ENCODE assay signal across 18 cellular contexts in genomic region chr3:9590282-9590791, GRCh38.
"Had no signal": no experiment of that assay in that cellular context is flagged by ENCODE, and none has a peak within 500 bp of the region (broad histone marks: within the 10 kb centered on the region; RNA-seq: fewer than 3 reads in every experiment).

No MANE protein-coding gene starts in this region.

- ATAC-seq: activated T-cell treated with anti-CD3 and anti-CD28 coated beads, Interleukin-2, amount 50 U/mL, for 72 hours; gastroesophageal sphincter; heart right ventricle; left ventricle myocardium superior; mucosa of descending colon; stimulated activated memory B cell treated with anti-CD40 and anti-IgM and Interleukin-4, amounts not matched to agents 10 μg/mL and 1 μg/mL and 100 μg/mL, for 72 hours; upper lobe of right lung had no signal

- DNase-seq: activated CD4-positive, alpha-beta T cell treated with anti-CD3 and anti-CD28 coated beads, Interleukin-2, amount 50 U/mL, for 4 hours; activated effector memory CD4-positive, alpha-beta T cell treated with anti-CD3 and anti-CD28 coated beads, Interleukin-2, amount 50 U/mL, for 16 hours; activated T-cell treated with anti-CD3 and anti-CD28 coated beads, Interleukin-2, amount 50 U/mL, for 72 hours; adrenal gland; cerebellar nuclear complex; cortex of kidney; effector CD4-positive, alpha-beta T cell; heart right ventricle; immature natural killer cell; left ventricle myocardium superior; mucosa of descending colon; naive B cell; retina; spleen; stimulated activated CD4-positive, alpha-beta T cell treated with anti-CD3 and anti-CD28 coated beads, Interleukin-4, amount 100 ng/mL, for 4 hours; upper lobe of right lung had no signal
